33 cellular contexts compared by ENCODE assay signal in genomic region chr5:1063661-1064382, GRCh38. TPM values are rescaled to one million over a fixed set of nuclear protein-coding genes. Genes with fewer than 3 reads are reported as not detected.
"Had no signal": no experiment of that assay in that cellular context is flagged by ENCODE, and none has a peak within 500 bp of the region (broad histone marks: within the 10 kb centered on the region; RNA-seq: fewer than 3 reads in every experiment).

No MANE protein-coding gene starts in this region.

- H3K27me3 ChIP-seq: dorsolateral prefrontal cortex, heart left ventricle, neural progenitor cell, sigmoid colon, tibial nerve had no signal

- FAIRE-seq: bronchial epithelial cell, small intestine, TTC549 had no signal

- H3K4me3 ChIP-seq: coronary artery, dorsolateral prefrontal cortex, heart left ventricle, lung, neural progenitor cell, sigmoid colon, tibial nerve had no signal

- DNase-seq: activated CD4-positive, alpha-beta T cell treated with anti-CD3 and anti-CD28 coated beads for 4 hours; activated CD4-positive, alpha-beta T cell treated with anti-CD3 and anti-CD28 coated beads, Interleukin-2, amount 50 U/mL, for 4 hours; activated naive CD4-positive, alpha-beta T cell; activated T-cell treated with anti-CD3 and anti-CD28 coated beads for 4 hours; activated T-cell treated with anti-CD3 and anti-CD28 coated beads, Interleukin-2, amount 50 U/mL, for 72 hours; anterior cingulate cortex; cerebellar nuclear complex; dorsolateral prefrontal cortex; endodermal cell; foreskin fibroblast; hypothalamus; immature natural killer cell; mesendoderm; natural killer cell; sigmoid colon; small intestine; stimulated activated CD4-positive, alpha-beta T cell treated with anti-CD3 and anti-CD28 coated beads, Interleukin-1b, Interleukin-23, amount 100 ng/mL, for 48 hours; stimulated activated CD4-positive, alpha-beta T cell treated with anti-CD3 and anti-CD28 coated beads, Interleukin-4, amount 100 ng/mL, for 4 hours; stimulated activated CD8-positive, alpha-beta memory T cell treated with anti-CD3 and anti-CD28 coated beads, Interleukin-4, amount 100 ng/mL, for 48 hours; T-helper 9 cell had no signal

- ATAC-seq: activated T-cell treated with anti-CD3 and anti-CD28 coated beads, Interleukin-2, amount 50 U/mL, for 72 hours; esophagus mucosa; heart left ventricle; left lobe of liver; natural killer cell; stimulated activated memory B cell treated with anti-CD40 and anti-IgM and Interleukin-4, amounts not matched to agents 10 μg/mL and 1 μg/mL and 100 μg/mL, for 72 hours had no signal

- H3K4me2 ChIP-seq: neural progenitor cell had no signal

- H2AFZ ChIP-seq: neural progenitor cell had no signal

- H3K9me3 ChIP-seq: heart left ventricle, sigmoid colon, tibial nerve had no signal

- H3K4me1 Mint-ChIP-seq: endodermal cell; immature natural killer cell; natural killer cell; stimulated activated memory B cell treated with anti-CD40 and anti-IgM and Interleukin-4, amounts not matched to agents 10 μg/mL and 1 μg/mL and 100 μg/mL, for 72 hours had no signal

- H3K4me3 Mint-ChIP-seq: activated naive CD8-positive, alpha-beta T cell; activated T-cell treated with anti-CD3 and anti-CD28 coated beads, Interleukin-2, amount 50 U/mL, for 72 hours; endodermal cell; immature natural killer cell; natural killer cell; neural progenitor cell; stimulated activated memory B cell treated with anti-CD40 and anti-IgM and Interleukin-4, amounts not matched to agents 10 μg/mL and 1 μg/mL and 100 μg/mL, for 72 hours had no signal

- H3K36me3 Mint-ChIP-seq: immature natural killer cell, natural killer cell, neural progenitor cell had no signal

- H3K9me3 Mint-ChIP-seq: activated T-cell treated with anti-CD3 and anti-CD28 coated beads, Interleukin-2, amount 50 U/mL, for 72 hours; endodermal cell; immature natural killer cell; natural killer cell; neural progenitor cell; stimulated activated memory B cell treated with anti-CD40 and anti-IgM and Interleukin-4, amounts not matched to agents 10 μg/mL and 1 μg/mL and 100 μg/mL, for 72 hours had no signal

- H3K27ac Mint-ChIP-seq: activated naive CD8-positive, alpha-beta T cell; activated T-cell treated with anti-CD3 and anti-CD28 coated beads, Interleukin-2, amount 50 U/mL, for 72 hours; endodermal cell; natural killer cell; neural progenitor cell; stimulated activated memory B cell treated with anti-CD40 and anti-IgM and Interleukin-4, amounts not matched to agents 10 μg/mL and 1 μg/mL and 100 μg/mL, for 72 hours had no signal

- H3K27me3 Mint-ChIP-seq: activated naive CD8-positive, alpha-beta T cell; stimulated activated memory B cell treated with anti-CD40 and anti-IgM and Interleukin-4, amounts not matched to agents 10 μg/mL and 1 μg/mL and 100 μg/mL, for 72 hours had no signal

- H3K36me3 ChIP-seq: neural progenitor cell had no signal

- H3K27ac ChIP-seq: coronary artery, dorsolateral prefrontal cortex, heart left ventricle, neural progenitor cell, sigmoid colon, tibial nerve, VCaP had no signal

- H3K4me1 ChIP-seq: neural progenitor cell, sigmoid colon, tibial nerve had no signal

- H3K9ac ChIP-seq: neural progenitor cell had no signal

RNA-seq across cellular contexts. Expression of gene NKD2, which starts 55.2 kb away (rescaled TPM):
- total RNA-seq: mononuclear cell, natural killer cell had no signal
- polyA plus RNA-seq: immature natural killer cell had no signal
